Comparison of ENCODE assay signal across 8 cellular contexts in genomic region chr2:30447149-30448045, GRCh38. TPM values are rescaled to one million over a fixed set of nuclear protein-coding genes. Genes with fewer than 3 reads are reported as not detected.
DNase-seq lines count a peak whose midpoint lies in the region; TF ChIP-seq lines count a peak whose summit lies in the region.

LCLAT1 (plus strand) TSS chr2:30447246; CDS start chr2:30525591, 78,345 bp downstream.

- H3K79me1 ChIP-seq in trophoblast cell (ENCODE audit: low read length): peaks cover 10% of the 10 kb centered on the region

- H2BK5ac ChIP-seq in trophoblast cell (ENCODE audit: low read depth, low read length, poor library complexity): peak within 1 kb of the TSS; percentile 66

- no peak for TF ChIP-seq POLR2A in tibial nerve (IDR thresholded peaks at IDR 0.05)

- H3K27me3 ChIP-seq in GM23248 (replicated peaks; ENCODE audit: insufficient read depth): no peaks in the 10 kb centered on the region
- no peaks in the 10 kb centered on the region for H3K27me3 ChIP-seq in Karpas-422 (ENCODE audit: low read length)
- H3K27me3 ChIP-seq in trophoblast cell (ENCODE audit: insufficient read depth, low read length): no peaks in the 10 kb centered on the region
- no peaks in the 10 kb centered on the region for H3K27me3 ChIP-seq in tibial nerve

- peak within 1 kb of the TSS; percentile 95 for H3K4ac ChIP-seq in trophoblast cell (ENCODE audit: low read depth, low read length)

- peak within 1 kb of the TSS; percentile 89 for H3K4me2 ChIP-seq in GM23248 (ENCODE audit: unreplicated experiment)
- H3K4me2 ChIP-seq in Karpas-422 (ENCODE audit: low read depth, low read length, poor library complexity, severe bottlenecking): peak within 1 kb of the TSS; percentile 95
- peak within 1 kb of the TSS; percentile 77 for H3K4me2 ChIP-seq in trophoblast cell (ENCODE audit: low read length)

- no peaks in the 10 kb centered on the region for H4K20me1 ChIP-seq in GM23248 (ENCODE audit: insufficient read depth)
- H4K20me1 ChIP-seq in Karpas-422 (ENCODE audit: insufficient read depth, low read depth, low read length): no peaks in the 10 kb centered on the region

- peaks cover 49% of the 10 kb centered on the region for H3K4me1 Mint-ChIP-seq in activated naive CD4-positive, alpha-beta T cell treated with anti-CD3 and anti-CD28 coated beads, Interleukin-2, amount 50 U/mL, for 24 hours

- H3K18ac ChIP-seq in trophoblast cell (ENCODE audit: low read length): peak within 1 kb of the TSS; percentile 95

- intact Hi-C loops in head of caudate nucleus (cut with DNase I): no loop called here

- peak within 1 kb of the TSS; percentile 56 for H2BK120ac ChIP-seq in trophoblast cell (ENCODE audit: insufficient read depth, low read length, poor library complexity)

- H3K9me2 ChIP-seq in GM23248 (ENCODE audit: insufficient read depth): no peaks in the 10 kb centered on the region
- H3K9me2 ChIP-seq in Karpas-422 (replicated peaks; ENCODE audit: insufficient read depth, low read length): no peaks in the 10 kb centered on the region

- TF ChIP-seq EP300 in tibial nerve (IDR thresholded peaks at IDR 0.05): peak in 1 of 2 donors; percentile 58

- H3K36me3 ChIP-seq in GM23248 (ENCODE audit: low read depth) (no peaks in the 10 kb centered on the region), Karpas-422 (ENCODE audit: insufficient read depth, low read length) (0 out of 2 replicates have a peak, but pooled peaks cover 3% of the 10 kb centered on the region), trophoblast cell (ENCODE audit: control insufficient read depth in 1 of 2, insufficient read depth in 2 of 2, low read length in 2 of 2) (no peaks in the 10 kb centered on the region), tibial nerve (no peaks in the 10 kb centered on the region)

- peak in 1 of 5 experiments; percentile 9 for TF ChIP-seq CTCF in tibial nerve (IDR thresholded peaks at IDR 0.05)

- H2AK5ac ChIP-seq in trophoblast cell (ENCODE audit: low read length): peak within 1 kb of the TSS; percentile 11

- peak within 1 kb of the TSS; percentile 91 for H3K9ac ChIP-seq in GM23248
- H3K9ac ChIP-seq in Karpas-422 (ENCODE audit: low read length): peak within 1 kb of the TSS; percentile 93
- H3K9ac ChIP-seq in trophoblast cell (ENCODE audit: low read length): peak within 1 kb of the TSS; percentile 90

- peak within 1 kb of the TSS; percentile 72 for H4K91ac ChIP-seq in trophoblast cell (ENCODE audit: low read depth, low read length)

- H3K27me3 Mint-ChIP-seq in activated naive CD4-positive, alpha-beta T cell treated with anti-CD3 and anti-CD28 coated beads, Interleukin-2, amount 50 U/mL, for 24 hours: no peaks in the 10 kb centered on the region

- DNase-seq in GM03348 (ENCODE audit: low spot score): peak; percentile 95
- peak; percentile 93 for DNase-seq in GM23248
- peak; percentile 94 for DNase-seq in Karpas-422
- DNase-seq in SKM-1 (lab: John Stamatoyannopoulos, UW; ENCODE audit: unreplicated experiment): peak; percentile 49
- peak; percentile 71 to 95 (median 88) for DNase-seq in head of caudate nucleus
- DNase-seq in trophoblast cell: peak; percentile 56 to 76
- DNase-seq in tibial nerve (ENCODE audit: low spot score in 2 of 2): peak; percentile 33 to 62

- H3K4me3 Mint-ChIP-seq in activated naive CD4-positive, alpha-beta T cell treated with anti-CD3 and anti-CD28 coated beads, Interleukin-2, amount 50 U/mL, for 24 hours: peak within 1 kb of the TSS; percentile 97

- H3K9me3 Mint-ChIP-seq in activated naive CD4-positive, alpha-beta T cell treated with anti-CD3 and anti-CD28 coated beads, Interleukin-2, amount 50 U/mL, for 24 hours: no peaks in the 10 kb centered on the region

- peaks cover 2% of the 10 kb centered on the region for H3K36me3 Mint-ChIP-seq in activated naive CD4-positive, alpha-beta T cell treated with anti-CD3 and anti-CD28 coated beads, Interleukin-2, amount 50 U/mL, for 24 hours

- peak within 1 kb of the TSS; percentile 88 for H4K8ac ChIP-seq in trophoblast cell (ENCODE audit: low read depth, low read length)

- in situ Hi-C loops in GM23248 (cut with MboI): no loop called here

- no peak within 1 kb of the TSS for H3K23ac ChIP-seq in trophoblast cell (ENCODE audit: low read length)

- H3K4me3 ChIP-seq in GM23248 (peak within 1 kb of the TSS; percentile 77), Karpas-422 (ENCODE audit: low read length) (peak within 1 kb of the TSS; percentile 94), trophoblast cell (ENCODE audit: low read depth, low read length) (peak within 1 kb of the TSS; percentile 100), tibial nerve (peak within 1 kb of the TSS; percentile 68 to 94 (median 81))

- peaks cover 16% of the 10 kb centered on the region; the same call in 1 of the 2 replicates for H3F3A ChIP-seq in GM23248 (ENCODE audit: insufficient read depth)

- H3K9me3 ChIP-seq in GM23248 (ENCODE audit: low read depth) (no peaks in the 10 kb centered on the region), Karpas-422 (ENCODE audit: low read length) (no peaks in the 10 kb centered on the region), trophoblast cell (ENCODE audit: insufficient read depth, low read depth, low read length) (no peaks in the 10 kb centered on the region), tibial nerve (no peaks in the 10 kb centered on the region)

- H3K27ac Mint-ChIP-seq in activated naive CD4-positive, alpha-beta T cell treated with anti-CD3 and anti-CD28 coated beads, Interleukin-2, amount 50 U/mL, for 24 hours: peak within 1 kb of the TSS; percentile 97

- H3K4me1 ChIP-seq in GM23248 (ENCODE audit: insufficient read depth): peaks cover 19% of the 10 kb centered on the region
- H3K4me1 ChIP-seq in Karpas-422 (ENCODE audit: low read length): peaks cover 23% of the 10 kb centered on the region
- H3K4me1 ChIP-seq in trophoblast cell (ENCODE audit: control insufficient read depth in 1 of 2, insufficient read depth in 2 of 2, low read length in 2 of 2): peaks cover 4 to 11% of the 10 kb centered on the region in 2 experiments
- peaks cover 0 to 17% (median 0%) of the 10 kb centered on the region in 4 donors for H3K4me1 ChIP-seq in tibial nerve

- 4 to 5% methylated on average over 66 to 83 of the region's 83 CpGs for WGBS in GM23248 (ENCODE audit: low coverage in 1 of 2, low lambda C conversion rate in 2 of 2, missing lambda C conversion rate in 2 of 2), 2 experiments
- WGBS in trophoblast cell (ENCODE audit: extremely low coverage, insufficient coverage, insufficient read length): no CpG with 5 or more reads among the region's 83 CpGs
- 7 to 94% methylated on average over 2 to 40 of the region's 83 CpGs for WGBS in tibial nerve, 2 donors

- peak within 1 kb of the TSS; percentile 87 for H2AFZ ChIP-seq in GM23248
- peak within 1 kb of the TSS; percentile 81 for H2AFZ ChIP-seq in Karpas-422 (ENCODE audit: low read length)
- H2AFZ ChIP-seq in trophoblast cell (ENCODE audit: insufficient read depth, low read length, poor library complexity): peak within 1 kb of the TSS; percentile 76

- peak within 1 kb of the TSS; percentile 83 for H3K27ac ChIP-seq in GM23248
- H3K27ac ChIP-seq in Karpas-422 (ENCODE audit: low read length): no peak within 1 kb of the TSS; the same call in 1 of the 2 replicates
- H3K27ac ChIP-seq in trophoblast cell (ENCODE audit: low read depth, low read length): no peak within 1 kb of the TSS
- H3K27ac ChIP-seq in tibial nerve: peak within 1 kb of the TSS; percentile 6 to 81 (median 72)

- H2BK12ac ChIP-seq in trophoblast cell (ENCODE audit: low read length): peak within 1 kb of the TSS; percentile 12

- H4K12ac ChIP-seq in trophoblast cell (ENCODE audit: low read depth, low read length): peak within 1 kb of the TSS; percentile 67

- H3K79me2 ChIP-seq in GM23248 (ENCODE audit: insufficient read depth) (peaks cover 45% of the 10 kb centered on the region), Karpas-422 (ENCODE audit: low read length) (peaks cover 53% of the 10 kb centered on the region), trophoblast cell (ENCODE audit: control insufficient read depth, insufficient read depth, low read length, poor library complexity) (peaks cover 5% of the 10 kb centered on the region)

- peak within 1 kb of the TSS; percentile 78 for H3K14ac ChIP-seq in trophoblast cell (ENCODE audit: low read length)

RNA-seq across cellular contexts. Expression of gene LCLAT1, which starts in this region (rescaled TPM):
- total RNA-seq in GM23248 (2014; rRNA removed; shearing (Covaris generic)): 31.7 and 32.3 TPM in 2 replicates
- polyA plus RNA-seq in GM23248 (2016; fragmentation: Nextera tagmentation; extraction: Ambion mirVana): 29.7 and 31.2 TPM in 2 replicates
- 11.4 and 21.7 TPM in 2 replicates for total RNA-seq in Karpas-422 (2014; rRNA removed; shearing (Covaris generic); ENCODE audit: low replicate concordance)
- polyA plus RNA-seq in trophoblast cell (2013): 10.4 and 10.6 TPM in 2 replicates
- total RNA-seq in tibial nerve: 10 to 100 TPM in 2 of 4 donors, 1 to 10 TPM in 2; 8.4 to 15.9 (median 11.8) TPM

Comparison
In these comparisons a context has a peak if more than half of its experiments do, and no peak if none do; other contexts are left out.
1. H3K27ac ChIP-seq: peak in GM23248 (single experiment) and tibial nerve (4 of 4); none in Karpas-422 (single experiment) and trophoblast cell (single experiment).
2. Peak in every context shown above with its lines, with median percentiles within 50 percentile points of each other: DNase-seq, H2AFZ ChIP-seq, H3K4me2 ChIP-seq, H3K4me3 ChIP-seq and H3K9ac ChIP-seq.